8 cellular contexts compared by ENCODE assay signal in genomic region chr3:187025656-187026320, GRCh38.
DNase-seq lines count a peak whose midpoint lies in the region; ATAC-seq and TF ChIP-seq lines count a peak whose summit lies in the region.

No MANE protein-coding gene starts in this region.

- POLR2A ChIA-PET in activated CD4-positive, alpha-beta memory T cell treated with anti-CD3 and anti-CD28 coated beads for 36 hours (lab: Charles Lee): interaction anchor here (0.7 to 3.3 kb wide), 15 partner anchors 9 to 242 kb away, joined by 3 to 21 read pairs (median 4); partner anchors contain the start of genes EIF4A2, RPL39L and ST6GAL1

- CTCF ChIA-PET in activated CD4-positive, alpha-beta memory T cell treated with anti-CD3 and anti-CD28 coated beads for 36 hours (lab: Charles Lee): interaction anchor here (0.7 to 2.8 kb wide), 11 partner anchors 19 to 176 kb away, joined by 3 to 19 read pairs (median 6); partner anchors contain the start of gene RPL39L

- H3K4me3 Mint-ChIP-seq in activated CD4-positive, alpha-beta memory T cell treated with anti-CD3 and anti-CD28 coated beads for 36 hours: peak overlapping the region; percentile 84
- H3K4me3 Mint-ChIP-seq in natural killer cell: peak overlapping the region; percentile 70

- no peaks in the 10 kb centered on the region for H3K27me3 Mint-ChIP-seq in activated CD4-positive, alpha-beta memory T cell treated with anti-CD3 and anti-CD28 coated beads for 36 hours
- H3K27me3 Mint-ChIP-seq in natural killer cell (ENCODE audit: low read depth in 2 of 2): no peaks in the 10 kb centered on the region

- intact Hi-C loops in activated CD4-positive, alpha-beta memory T cell treated with anti-CD3 and anti-CD28 coated beads for 36 hours (cut with micrococcal nuclease): loop anchor here (1.0 to 10.0 kb wide), 9 partner anchors 16 to 1091 kb away; partner anchors contain the start of genes EIF4A2, RPL39L, ST6GAL1 and TBCCD1
- intact Hi-C loops in natural killer cell (cut with micrococcal nuclease): no loop called here

- peak overlapping the region; percentile 96 for H3K27ac Mint-ChIP-seq in activated CD4-positive, alpha-beta memory T cell treated with anti-CD3 and anti-CD28 coated beads for 36 hours
- peak overlapping the region; percentile 88 to 93 for H3K27ac Mint-ChIP-seq in natural killer cell

- ATAC-seq in GM18498 (IDR thresholded peaks at IDR 0.05; ENCODE audit: unreplicated experiment): peak; percentile 29
- ATAC-seq in HG02938 (IDR thresholded peaks at IDR 0.05; ENCODE audit: unreplicated experiment): peak; percentile 35
- ATAC-seq in natural killer cell: peak; percentile 14 to 34 (median 16)

- peaks cover 39% of the 10 kb centered on the region for H3K36me3 Mint-ChIP-seq in activated CD4-positive, alpha-beta memory T cell treated with anti-CD3 and anti-CD28 coated beads for 36 hours
- no peaks in the 10 kb centered on the region for H3K36me3 Mint-ChIP-seq in natural killer cell

- H3K4me1 Mint-ChIP-seq in activated CD4-positive, alpha-beta memory T cell treated with anti-CD3 and anti-CD28 coated beads for 36 hours (ENCODE audit: low read depth): peaks cover 46% of the 10 kb centered on the region
- H3K4me1 Mint-ChIP-seq in natural killer cell: peaks cover 62 to 72% of the 10 kb centered on the region in 2 donors

- H3K4me3 ChIP-seq in coronary artery: no peak overlapping the region

- H3K27ac ChIP-seq in coronary artery: peak overlapping the region in 1 of 2 donors; percentile 29

- H3K9me3 Mint-ChIP-seq in activated CD4-positive, alpha-beta memory T cell treated with anti-CD3 and anti-CD28 coated beads for 36 hours: peaks cover 5% of the 10 kb centered on the region
- no peaks in the 10 kb centered on the region for H3K9me3 Mint-ChIP-seq in natural killer cell

- TF ChIP-seq CTCF in natural killer cell (IDR thresholded peaks at IDR 0.05) (no peak), coronary artery (IDR thresholded peaks at IDR 0.05) (no peak)

- peak; percentile 59 for DNase-seq in activated CD4-positive, alpha-beta memory T cell treated with anti-CD3 and anti-CD28 coated beads for 36 hours
- DNase-seq in natural killer cell (no peak), coronary artery (ENCODE audit: low spot score) (no peak), GDM1 (lab: John Stamatoyannopoulos, UW) (no peak), NOMO-1 (lab: John Stamatoyannopoulos, UW; ENCODE audit: unreplicated experiment in 2 of 2) (no peak), NCI-H1436 (lab: John Stamatoyannopoulos, UW) (no peak)
